ENCODE assay signal across 8 cellular contexts in the genomic region with DNA sequence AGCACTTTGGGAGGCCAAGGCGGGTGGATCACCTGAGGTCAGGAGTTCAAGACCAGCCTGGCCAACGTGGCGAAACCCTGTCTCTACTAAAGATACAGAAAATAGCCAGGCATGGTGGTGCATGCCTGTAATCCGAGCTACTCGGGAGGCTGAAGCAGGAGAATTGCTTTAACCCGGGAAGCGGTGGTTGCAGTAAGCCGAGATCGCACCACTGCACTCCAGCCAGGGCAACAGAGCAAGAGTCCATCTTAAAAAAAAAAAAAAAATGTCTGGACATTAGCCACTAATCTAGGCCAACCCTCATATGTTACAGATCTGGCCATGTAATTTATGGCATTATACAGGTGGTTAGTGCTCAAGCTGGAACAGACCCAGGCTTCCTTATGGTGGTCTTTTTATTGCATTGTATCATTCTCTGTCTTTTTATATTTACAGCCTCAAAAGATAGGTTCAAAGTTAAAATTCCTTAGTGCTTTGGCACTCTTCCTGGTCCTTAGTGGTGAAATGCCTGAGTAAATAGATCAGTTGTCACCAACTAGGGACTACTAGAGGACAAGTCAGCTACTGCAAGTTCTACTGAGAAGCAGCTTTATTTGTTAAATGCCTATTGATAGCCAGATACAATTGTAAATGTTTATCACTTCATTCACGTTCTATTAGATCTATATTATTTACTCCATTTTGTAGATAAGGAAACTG. TPM values are rescaled to one million over a fixed set of nuclear protein-coding genes. Genes with fewer than 3 reads are reported as not detected.
A peak's percentile ranks its signal among the peaks of the same experiment; 100 is the strongest.
DNase-seq lines count a peak whose midpoint lies in the region; ATAC-seq and TF ChIP-seq lines count a peak whose summit lies in the region.

No MANE protein-coding gene starts in this region.

- no peaks in the 10 kb centered on the region for H3K27me3 Mint-ChIP-seq in H9 (ENCODE audit: low read depth)

- H3K27ac ChIP-seq in AG04450 (ENCODE audit: low read depth, low read length) (no peak overlapping the region), H9 (ENCODE audit: insufficient read length, low read depth, low read length) (no peak overlapping the region), VCaP (no peak overlapping the region)

- no peak overlapping the region for H3K9ac ChIP-seq in H9 (ENCODE audit: extremely low read depth, insufficient read length, low read length)

- H3K4me1 Mint-ChIP-seq in H9 = peaks cover 12 to 15% of the 10 kb centered on the region in 2 experiments

- no peaks in the 10 kb centered on the region for H3K4me1 ChIP-seq in H9 (ENCODE audit: insufficient read depth, low read length)

- no peak overlapping the region for H2BK120ac ChIP-seq in H9 (ENCODE audit: low read depth, low read length, poor library complexity, severe bottlenecking)

- no peak overlapping the region for H3K4ac ChIP-seq in H9 (ENCODE audit: low read depth, low read length)

- H3K9me3 Mint-ChIP-seq in H9 = no peaks in the 10 kb centered on the region

- H3K14ac ChIP-seq in H9 (ENCODE audit: insufficient read depth, low read length) = no peak overlapping the region

- H4K8ac ChIP-seq in H9 (replicated peaks; ENCODE audit: insufficient read length, low read depth, low read length) = no peak overlapping the region

- H3K36me3 Mint-ChIP-seq in H9 (ENCODE audit: insufficient read depth in 1 of 3, low read depth in 3 of 3) = peaks cover 0 to 7% (median 0%) of the 10 kb centered on the region in 3 experiments; a peak in 3 of 7 replicates

- H3K23ac ChIP-seq in H9 (ENCODE audit: insufficient read length, low read depth, low read length) = no peak overlapping the region

- no peak overlapping the region for H3K27ac Mint-ChIP-seq in H9

- H3K18ac ChIP-seq in H9 (ENCODE audit: insufficient read length, low read depth, low read length) = no peak overlapping the region

- H4K20me1 ChIP-seq in H9 (ENCODE audit: control insufficient read depth, insufficient read depth, insufficient read length) = no peaks in the 10 kb centered on the region

- H3K9me3 ChIP-seq in AG04450 (ENCODE audit: control insufficient read depth, insufficient read depth, low read length) (no peaks in the 10 kb centered on the region), H9 (ENCODE audit: control insufficient read depth, low read depth, low read length) (no peaks in the 10 kb centered on the region)

- H3K79me2 ChIP-seq in H9 (ENCODE audit: insufficient read depth, low read length) = no peaks in the 10 kb centered on the region

- no peak overlapping the region for H2BK15ac ChIP-seq in H9 (ENCODE audit: low read depth, low read length)

- H3T11ph ChIP-seq in H9 (ENCODE audit: low read length) = no peak overlapping the region

- no peak overlapping the region for H2AK5ac ChIP-seq in H9 (ENCODE audit: insufficient read length, low read length)

- H2AFZ ChIP-seq in H9 (ENCODE audit: low read length) = no peak overlapping the region

- POLR2A ChIA-PET in AG04450 (lab: Yijun Ruan, JAX) = interaction anchor here (0.7 to 1.0 kb wide), 2 partner anchors 16 to 1246 kb away, joined by 3 to 4 read pairs; partner anchors contain the start of gene STARD9

- ATAC-seq in GM21423 (IDR thresholded peaks at IDR 0.05; ENCODE audit: unreplicated experiment) = no peak
- no peak for ATAC-seq in sciatic nerve
- ATAC-seq in HG02885 (IDR thresholded peaks at IDR 0.05; ENCODE audit: poor library complexity, unreplicated experiment) = no peak

- H3K79me1 ChIP-seq in H9 (ENCODE audit: insufficient read depth, low read depth, low read length, poor library complexity, severe bottlenecking) = no peaks in the 10 kb centered on the region

- no peak overlapping the region for H3K4me3 ChIP-seq in AG04450 (ENCODE audit: low read depth, low read length)

- no CpG with 5 or more reads among the region's 10 CpGs for WGBS in H9 (ENCODE audit: extremely low coverage, insufficient read length, low lambda C conversion rate)

- H4K91ac ChIP-seq in H9 (ENCODE audit: insufficient read length, low read depth, low read length) = no peak overlapping the region

- H3K4me3 Mint-ChIP-seq in H9 = no peak overlapping the region

- TF ChIP-seq CTCF in AG04450 (IDR thresholded peaks at IDR 0.05; ENCODE audit: low read depth, low read length) (peak; percentile 33), H9 (conservative IDR thresholded peaks at IDR 0.05) (peak; percentile 61), VCaP (conservative IDR thresholded peaks at IDR 0.05) (peak; percentile 68)

- no peak overlapping the region for H2BK12ac ChIP-seq in H9 (ENCODE audit: insufficient read length, low read depth, low read length)

- no peak overlapping the region for H2BK5ac ChIP-seq in H9 (ENCODE audit: insufficient read length, low read length)

- H3K27me3 ChIP-seq in AG04450 (ENCODE audit: control insufficient read depth, insufficient read depth, low read length) (no peaks in the 10 kb centered on the region), H9 (ENCODE audit: insufficient read depth, low read length) (no peaks in the 10 kb centered on the region)

- DNase-seq in AG04450 (ENCODE audit: low read depth, low spot score) (no peak), H9 (no peak), iPS-NIHi11 (ENCODE audit: low spot score) (peak; percentile 56), sciatic nerve (ENCODE audit: low spot score) (no peak), amniotic stem cell (lab: John Stamatoyannopoulos, UW) (no peak)

- H3K56ac ChIP-seq in H9 (ENCODE audit: insufficient read length, low read depth, low read length) = no peak overlapping the region

- H4K5ac ChIP-seq in H9 (ENCODE audit: insufficient read length, low read depth, low read length) = no peak overlapping the region

- H3K23me2 ChIP-seq in H9 (ENCODE audit: insufficient read length, low read depth, low read length, poor library complexity, severe bottlenecking) = no peaks in the 10 kb centered on the region

- CTCF ChIA-PET in AG04450 (lab: Charles Lee) = interaction anchor here (1.2 kb wide), 1 partner anchor 10 kb away, joined by 3 read pairs; no protein-coding TSS in a partner anchor

- H2BK20ac ChIP-seq in H9 (ENCODE audit: low read depth, low read length, poor library complexity, severe bottlenecking) = no peak overlapping the region

- intact Hi-C loops in sciatic nerve (cut with DNase I) = no loop called here

- no peak overlapping the region for H3K4me2 ChIP-seq in H9 (ENCODE audit: insufficient read depth, insufficient read length, low read length)

RNA-seq across cellular contexts. Expression of gene STARD9, which starts 16.0 kb away (rescaled TPM):
- 2.2 and 3.0 TPM in 2 replicates for polyA plus RNA-seq in AG04450 (2011; rRNA removed)
- polyA minus RNA-seq in AG04450 (2011; rRNA and poly(A)+ RNA removed) = 6.2 and 6.3 TPM in 2 replicates
- total RNA-seq in H9 (2021) (5.1 and 6.9 TPM in 2 replicates), sciatic nerve (77.3 TPM)

RNA-seq across cellular contexts. Expression of gene HAUS2, which starts 42.7 kb away (rescaled TPM):
- 26.4 and 30.6 TPM in 2 replicates for polyA plus RNA-seq in AG04450 (2011; rRNA removed)
- 6.8 and 7.9 TPM in 2 replicates for polyA minus RNA-seq in AG04450 (2011; rRNA and poly(A)+ RNA removed)
- total RNA-seq in H9 (2021) = 42.5 and 42.8 TPM in 2 replicates
- 20.0 TPM for total RNA-seq in sciatic nerve

RNA-seq across cellular contexts. Expression of gene LRRC57, which starts 42.8 kb away (rescaled TPM):
- polyA plus RNA-seq in AG04450 (2011; rRNA removed) = 18.2 and 18.3 TPM in 2 replicates
- polyA minus RNA-seq in AG04450 (2011; rRNA and poly(A)+ RNA removed) = 5.7 and 9.7 TPM in 2 replicates
- total RNA-seq in H9 (2021) (18.7 and 20.9 TPM in 2 replicates), sciatic nerve (19.8 TPM)
